In genomic region chr4:118278473-118279274, GRCh38 we compare ENCODE assay signal across 1 cellular context.
A peak's percentile ranks its signal among the peaks of the same experiment; 100 is the strongest.
TF ChIP-seq lines count a peak whose summit lies in the region.

No MANE protein-coding gene starts in this region.

TF ChIP-seq in HepG2, 621 proteins besides CTCF, POLR2A, EP300 and RAD21 (continued from another document):
- TF ChIP-seq ZBTB26 (CRISPR knock-in tag; IDR thresholded peaks at IDR 0.05; ENCODE audit: borderline replicate concordance) (no peak; the same call in 1 of the 2 replicates), ATF3 (CRISPR knock-in tag; IDR thresholded peaks at IDR 0.05) (peak; percentile 73; the same call in 1 of the 2 replicates), ZMAT3 (CRISPR knock-in tag; conservative IDR thresholded peaks at IDR 0.05) (peak; percentile 68), FIP1L1 (IDR thresholded peaks at IDR 0.05; ENCODE audit: borderline replicate concordance, insufficient read depth, low read depth, low read length) (no peak), SMAD3 (CRISPR knock-in tag; IDR thresholded peaks at IDR 0.05) (peak; percentile 93), CBFB (CRISPR knock-in tag; IDR thresholded peaks at IDR 0.05) (0 out of 2 replicates have a peak, but pooled peaks have one; percentile 29), ZNF558 (CRISPR knock-in tag; IDR thresholded peaks at IDR 0.05; ENCODE audit: borderline replicate concordance) (peak; percentile 35; the same call in 1 of the 2 replicates), ZNF354B (CRISPR knock-in tag; IDR thresholded peaks at IDR 0.05) (no peak), ZNF333 (CRISPR knock-in tag; IDR thresholded peaks at IDR 0.05; ENCODE audit: borderline replicate concordance) (peak; percentile 57; the same call in 1 of the 2 replicates), KLF9 (CRISPR knock-in tag; IDR thresholded peaks at IDR 0.05; ENCODE audit: low read depth) (no peak; the same call in 1 of the 2 replicates), NPAS2 (CRISPR knock-in tag; IDR thresholded peaks at IDR 0.05; ENCODE audit: borderline replicate concordance) (no peak), E2F1 (CRISPR knock-in tag; IDR thresholded peaks at IDR 0.05) (peak; percentile 59; the same call in 1 of the 2 replicates), MXI1 (IDR thresholded peaks at IDR 0.05; ENCODE audit: borderline replicate concordance, low read depth, low read length) (peak; percentile 51; the same call in 1 of the 3 replicates), ZIK1 (CRISPR knock-in tag; IDR thresholded peaks at IDR 0.05; ENCODE audit: borderline replicate concordance, low read depth) (no peak), NCOA2 (CRISPR knock-in tag; IDR thresholded peaks at IDR 0.05) (peak; percentile 61; the same call in 1 of the 2 replicates), ZNF136 (CRISPR knock-in tag; IDR thresholded peaks at IDR 0.05; ENCODE audit: low read depth) (0 out of 2 replicates have a peak, but pooled peaks have one; percentile 63), PTBP1 (IDR thresholded peaks at IDR 0.05; ENCODE audit: low read depth, low read length, poor library complexity, severe bottlenecking) (no peak), FOSL1 (CRISPR knock-in tag; IDR thresholded peaks at IDR 0.05; ENCODE audit: borderline replicate concordance) (0 out of 2 replicates have a peak, but pooled peaks have one; percentile 26), TFE3 (CRISPR knock-in tag; IDR thresholded peaks at IDR 0.05) (peak; percentile 80), HNF4A (CRISPR knock-in tag; IDR thresholded peaks at IDR 0.05) (peak; percentile 78), ADNP (CRISPR knock-in tag; IDR thresholded peaks at IDR 0.05) (no peak), HMG20B (CRISPR knock-in tag; conservative IDR thresholded peaks at IDR 0.05) (no peak; the same call in 1 of the 2 replicates), JUNB (CRISPR knock-in tag; IDR thresholded peaks at IDR 0.05; ENCODE audit: borderline replicate concordance) (0 out of 2 replicates have a peak, but pooled peaks have one; percentile 24), ZNF33B (CRISPR knock-in tag; IDR thresholded peaks at IDR 0.05) (no peak; the same call in 1 of the 2 replicates), SALL2 (CRISPR knock-in tag; IDR thresholded peaks at IDR 0.05) (peak; percentile 93), CREB1 (IDR thresholded peaks at IDR 0.05) (peak; percentile 89), CREB1 (CRISPR knock-in tag; IDR thresholded peaks at IDR 0.05) (peak; percentile 93), ZBTB25 (CRISPR knock-in tag; IDR thresholded peaks at IDR 0.05) (peak; percentile 57; the same call in 1 of the 2 replicates), ZNF652 (CRISPR knock-in tag; IDR thresholded peaks at IDR 0.05; ENCODE audit: borderline replicate concordance, low read depth) (no peak), ZNF251 (CRISPR knock-in tag; IDR thresholded peaks at IDR 0.05) (0 out of 2 replicates have a peak, but pooled peaks have one; percentile 51), KAT7 (CRISPR knock-in tag; IDR thresholded peaks at IDR 0.05; ENCODE audit: borderline replicate concordance) (no peak; the same call in 1 of the 2 replicates), REST (IDR thresholded peaks at IDR 0.05; ENCODE audit: borderline replicate concordance in 1 of 2, low read depth in 1 of 2, low read length in 2 of 2) (peak in 1 of 2 experiments; percentile 79; a peak in 2 of 4 replicates), ZMYM4 (CRISPR knock-in tag; IDR thresholded peaks at IDR 0.05) (peak; percentile 94), NRL (CRISPR knock-in tag; IDR thresholded peaks at IDR 0.05; ENCODE audit: borderline replicate concordance) (no peak), ZNF546 (CRISPR knock-in tag; conservative IDR thresholded peaks at IDR 0.05) (peak; percentile 50; the same call in 1 of the 2 replicates), MLLT10 (CRISPR knock-in tag; IDR thresholded peaks at IDR 0.05) (peak; percentile 59; the same call in 1 of the 2 replicates), RFX1 (IDR thresholded peaks at IDR 0.05) (no peak)
TF ChIP-seq in HepG2: peak in this region for 349.
